Comparison of ENCODE assay signal across 10 cellular contexts in genomic region chr19:35882074-35882832, GRCh38. TPM values are rescaled to one million over a fixed set of nuclear protein-coding genes. Genes with fewer than 3 reads are reported as not detected.
DNase-seq lines count a peak whose midpoint lies in the region; ATAC-seq, FAIRE-seq and TF ChIP-seq lines count a peak whose summit lies in the region.
"Had no signal": no experiment of that assay in that cellular context is flagged by ENCODE, and none has a peak within 500 bp of the region (broad histone marks: within the 10 kb centered on the region; RNA-seq: fewer than 3 reads in every experiment).

No MANE protein-coding gene starts in this region.

- TF ChIP-seq CTCF in VCaP (conservative IDR thresholded peaks at IDR 0.05) = peak; percentile 79
- peak in 3 of 4 experiments; percentile 61 to 69 (median 68) for TF ChIP-seq CTCF in gastroesophageal sphincter (IDR thresholded peaks at IDR 0.05)

- H3K27ac ChIP-seq in VCaP (no peak overlapping the region), gastroesophageal sphincter (no peak overlapping the region)
- H3K27ac ChIP-seq: SJCRH30 had no signal

- H3K36me3 ChIP-seq in gastroesophageal sphincter = peaks cover 0 to 8% of the 10 kb centered on the region in 2 donors

- H3K27me3 ChIP-seq in gastroesophageal sphincter = peaks cover 16% of the 10 kb centered on the region
- H3K27me3 ChIP-seq: SJCRH30 had no signal

- no peaks in the 10 kb centered on the region for H3K9me3 ChIP-seq in gastroesophageal sphincter
- H3K9me3 ChIP-seq: SJCRH30 had no signal

- WGBS in gastroesophageal sphincter (ENCODE audit: low coverage in 1 of 2), 2 donors = 19 to 25% methylated on average over 7 to 8 of the region's 8 CpGs

- DNase-seq in CD1c-positive myeloid dendritic cell (ENCODE audit: extremely low spot score) = peak; percentile 76
- no peak for DNase-seq in GM12892 (ENCODE audit: insufficient read length)
- DNase-seq in NCI-H2107 (lab: John Stamatoyannopoulos, UW) = peak; percentile 22
- peak; percentile 83 for DNase-seq in putamen (ENCODE audit: low spot score)

- ATAC-seq in gastroesophageal sphincter = peak; percentile 50
- no peak for ATAC-seq in GM21447 (IDR thresholded peaks at IDR 0.05; ENCODE audit: unreplicated experiment)
- no peak for ATAC-seq in GM21576 (IDR thresholded peaks at IDR 0.05; ENCODE audit: unreplicated experiment)

- peak; percentile 92 for FAIRE-seq in GM12892 (lab: Jason Lieb, UNC)

- TF ChIP-seq EP300 in gastroesophageal sphincter (IDR thresholded peaks at IDR 0.05) = no peak

- H3K4me3 ChIP-seq in gastroesophageal sphincter = no peak overlapping the region
- H3K4me3 ChIP-seq: SJCRH30 had no signal

- H3K4me1 ChIP-seq in gastroesophageal sphincter = peaks cover 0 to 7% (median 0%) of the 10 kb centered on the region in 3 donors
- H3K4me1 ChIP-seq: SJCRH30 had no signal

- TF ChIP-seq POLR2A in GM12892 (IDR thresholded peaks at IDR 0.05; ENCODE audit: low read depth, low read length) (no peak), gastroesophageal sphincter (IDR thresholded peaks at IDR 0.05) (no peak)

RNA-seq across cellular contexts. Expression of gene APLP1, which starts 13.9 kb away (rescaled TPM):
- 0.53 TPM for polyA plus RNA-seq in GM12892 (2012; ENCODE audit: missing spikeins)
- total RNA-seq in gastroesophageal sphincter = 10 to 100 TPM in 1 of 4 donors, 1 to 10 TPM in 3; 4.7 to 10.0 (median 8.8) TPM

RNA-seq across cellular contexts. Expression of gene NFKBID, which starts 18.1 kb away (rescaled TPM):
- polyA plus RNA-seq in GM12892 (2012; ENCODE audit: missing spikeins) = 17.1 TPM
- total RNA-seq in gastroesophageal sphincter = 1 to 10 TPM; 2.8 to 9.5 (median 5.7) TPM

RNA-seq across cellular contexts. Expression of gene HCST, which starts 20.1 kb away (rescaled TPM):
- polyA plus RNA-seq in GM12892 (2012; ENCODE audit: missing spikeins) = 16.9 TPM
- 1 to 10 TPM in 3 of 4 donors, not detected in 1; 1.8 to 3.1 (median 3.0) TPM for total RNA-seq in gastroesophageal sphincter
- total RNA-seq: SJCRH30 had no signal

RNA-seq across cellular contexts. Expression of gene KIRREL2, which starts 25.5 kb away (rescaled TPM):
- 0.19 TPM for polyA plus RNA-seq in GM12892 (2012; ENCODE audit: missing spikeins)
- not detected for total RNA-seq in gastroesophageal sphincter
- total RNA-seq: SJCRH30, skeletal muscle tissue had no signal

RNA-seq across cellular contexts. Expression of gene TYROBP, which starts 25.8 kb away (rescaled TPM):
- not detected for polyA plus RNA-seq in GM12892 (2012; ENCODE audit: missing spikeins)
- total RNA-seq in gastroesophageal sphincter = 100 to 1,000 TPM in 1 of 4 donors, 10 to 100 TPM in 2, 1 to 10 TPM in 1; 3.0 to 116 (median 45.3) TPM
- total RNA-seq: SJCRH30 had no signal
